ENCODE assay signal across 20 cellular contexts in the genomic region with DNA sequence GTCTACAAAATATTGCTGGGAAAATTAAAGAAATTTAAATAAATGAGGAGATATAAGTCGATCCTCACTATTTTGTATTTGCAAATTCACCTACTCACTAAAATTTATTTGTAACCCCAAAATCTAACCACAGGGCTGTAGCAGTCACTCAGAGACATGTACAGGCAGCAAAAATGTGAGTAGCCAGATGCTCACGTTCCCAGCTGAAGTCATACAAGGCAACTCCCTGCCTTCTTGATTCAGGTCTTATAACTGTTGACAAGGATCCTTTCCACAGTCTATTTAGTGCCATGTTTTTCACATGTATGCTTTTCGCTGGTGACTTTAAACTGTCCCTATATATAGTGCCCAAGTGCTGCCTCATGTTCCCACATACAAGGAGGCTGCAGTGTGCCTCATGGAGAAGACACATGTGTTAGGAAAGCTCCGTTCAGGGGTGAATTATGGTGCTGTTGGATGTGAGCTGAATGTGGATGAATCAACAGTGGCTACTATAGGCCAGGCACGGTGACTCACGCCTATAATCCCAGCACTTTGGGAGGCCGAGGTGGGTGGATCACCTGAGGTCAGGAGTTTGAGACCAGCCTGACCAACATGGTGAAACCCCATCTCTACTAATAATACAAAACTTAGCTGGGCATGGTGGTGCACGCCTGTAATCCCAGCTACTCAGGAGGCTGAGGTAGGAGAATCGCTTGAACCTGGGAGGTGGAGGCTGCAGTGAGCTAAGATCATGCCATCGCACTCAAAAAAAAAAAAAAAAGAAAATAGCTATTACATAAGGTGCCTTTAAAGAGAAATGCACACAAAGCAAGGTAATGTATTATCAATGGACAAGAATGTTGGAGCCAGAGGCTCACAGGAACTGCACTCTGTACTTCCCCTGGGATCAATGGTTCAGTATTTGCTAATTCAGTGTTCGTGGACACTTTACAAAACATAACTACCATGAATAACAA.
"Had no signal": no experiment of that assay in that cellular context is flagged by ENCODE, and none has a peak within 500 bp of the region (broad histone marks: within the 10 kb centered on the region; RNA-seq: fewer than 3 reads in every experiment).

No MANE protein-coding gene starts in this region.

- FAIRE-seq: colon, TTC549 had no signal

- ATAC-seq: activated CD4-positive, alpha-beta T cell treated with anti-CD3 and anti-CD28 coated beads for 36 hours; naive thymus-derived CD8-positive, alpha-beta T cell; sciatic nerve; stimulated activated memory B cell treated with anti-CD40 and anti-IgM and Interleukin-4, amounts not matched to agents 10 μg/mL and 1 μg/mL and 100 μg/mL, for 72 hours; WTC11 had no signal

- H3K27ac Mint-ChIP-seq: activated CD4-positive, alpha-beta T cell treated with anti-CD3 and anti-CD28 coated beads for 36 hours; activated naive CD8-positive, alpha-beta T cell; endodermal cell; immature natural killer cell; stimulated activated memory B cell treated with anti-CD40 and anti-IgM and Interleukin-4, amounts not matched to agents 10 μg/mL and 1 μg/mL and 100 μg/mL, for 72 hours; T-helper 2 cell treated with Interferon-gamma antibody and Interleukin-4, amounts not matched to agents 5 μg/mL and 100 μg/mL, for 36 hours; type B pancreatic cell; WTC11 had no signal

- H3K4me1 ChIP-seq: testis had no signal

- H3K27me3 ChIP-seq: dorsolateral prefrontal cortex, testis had no signal

- H3K27ac ChIP-seq: dorsolateral prefrontal cortex, testis had no signal

- H3K4me3 ChIP-seq: dorsolateral prefrontal cortex, testis had no signal

- H3K27me3 Mint-ChIP-seq: activated CD4-positive, alpha-beta T cell treated with anti-CD3 and anti-CD28 coated beads for 36 hours; activated naive CD8-positive, alpha-beta T cell; naive thymus-derived CD8-positive, alpha-beta T cell; stimulated activated memory B cell treated with anti-CD40 and anti-IgM and Interleukin-4, amounts not matched to agents 10 μg/mL and 1 μg/mL and 100 μg/mL, for 72 hours; type B pancreatic cell had no signal

- H3K36me3 Mint-ChIP-seq: activated naive CD8-positive, alpha-beta T cell; immature natural killer cell; naive thymus-derived CD8-positive, alpha-beta T cell; stimulated activated memory B cell treated with anti-CD40 and anti-IgM and Interleukin-4, amounts not matched to agents 10 μg/mL and 1 μg/mL and 100 μg/mL, for 72 hours; type B pancreatic cell; WTC11 had no signal

- H3K9me3 ChIP-seq: testis had no signal

- H3K4me1 Mint-ChIP-seq: activated CD4-positive, alpha-beta T cell treated with anti-CD3 and anti-CD28 coated beads for 36 hours; endodermal cell; immature natural killer cell; naive thymus-derived CD8-positive, alpha-beta T cell; stimulated activated memory B cell treated with anti-CD40 and anti-IgM and Interleukin-4, amounts not matched to agents 10 μg/mL and 1 μg/mL and 100 μg/mL, for 72 hours; WTC11 had no signal

- H3K4me3 Mint-ChIP-seq: activated CD4-positive, alpha-beta T cell treated with anti-CD3 and anti-CD28 coated beads for 36 hours; activated naive CD8-positive, alpha-beta T cell; endodermal cell; immature natural killer cell; naive thymus-derived CD8-positive, alpha-beta T cell; stimulated activated memory B cell treated with anti-CD40 and anti-IgM and Interleukin-4, amounts not matched to agents 10 μg/mL and 1 μg/mL and 100 μg/mL, for 72 hours; T-helper 2 cell treated with Interferon-gamma antibody and Interleukin-4, amounts not matched to agents 5 μg/mL and 100 μg/mL, for 36 hours; type B pancreatic cell; WTC11 had no signal

- DNase-seq: activated CD4-positive, alpha-beta T cell treated with anti-CD3 and anti-CD28 coated beads for 36 hours; activated CD4-positive, alpha-beta T cell treated with anti-CD3 and anti-CD28 coated beads, Interleukin-2, amount 50 U/mL, for 48 hours; activated T-cell treated with anti-CD3 and anti-CD28 coated beads for 4 hours; amniotic stem cell; caudate nucleus; dorsolateral prefrontal cortex; endodermal cell; immature natural killer cell; mesenchymal stem cell; naive thymus-derived CD8-positive, alpha-beta T cell; stimulated activated CD4-positive, alpha-beta T cell treated with anti-CD3 and anti-CD28 coated beads, Interleukin-4, amount 100 ng/mL, for 24 hours; testis had no signal

- H3K9me3 Mint-ChIP-seq: endodermal cell; immature natural killer cell; naive thymus-derived CD8-positive, alpha-beta T cell; stimulated activated memory B cell treated with anti-CD40 and anti-IgM and Interleukin-4, amounts not matched to agents 10 μg/mL and 1 μg/mL and 100 μg/mL, for 72 hours; T-helper 2 cell treated with Interferon-gamma antibody and Interleukin-4, amounts not matched to agents 5 μg/mL and 100 μg/mL, for 36 hours; type B pancreatic cell; WTC11 had no signal
